ENCODE assay signal across 1 cellular context in genomic region chr9:105244274-105244995, GRCh38.
TF ChIP-seq lines count a peak whose summit lies in the region.

Gene SLC44A1, plus strand, starts transcription at chr9:105244651. Its CDS starts 218 bp downstream, at chr9:105244869.

TF ChIP-seq in K562, 482 proteins besides CTCF, POLR2A, EP300 and RAD21 (continued from another document and continues in another):
- no peak for TF ChIP-seq ZNF280A (IDR thresholded peaks at IDR 0.05; ENCODE audit: low read depth, partially characterized antibody)
- TF ChIP-seq ARID2 (IDR thresholded peaks at IDR 0.05), result no peak
- peak; percentile 85 for TF ChIP-seq TFAP4 (CRISPR knock-in tag; IDR thresholded peaks at IDR 0.05; ENCODE audit: borderline replicate concordance)
- 0 out of 2 replicates have a peak, but pooled peaks have one; percentile 27 for TF ChIP-seq CHD2 (IDR thresholded peaks at IDR 0.05; ENCODE audit: low read depth, low read length)
- TF ChIP-seq PTBP1 (IDR thresholded peaks at IDR 0.05; ENCODE audit: low read depth, low read length), result no peak
- TF ChIP-seq HNRNPH1 (optimal IDR thresholded peaks at IDR 0.05; ENCODE audit: low read depth, low read length), result no peak
- TF ChIP-seq STAT6 (CRISPR knock-in tag; IDR thresholded peaks at IDR 0.05), result no peak
- no peak for TF ChIP-seq SAFB2 (IDR thresholded peaks at IDR 0.05; ENCODE audit: borderline replicate concordance, low read depth, low read length, severe bottlenecking)
- TF ChIP-seq NONO (IDR thresholded peaks at IDR 0.05; ENCODE audit: low read depth in 2 of 2, low read length in 1 of 2), result peak in 1 of 2 experiments; percentile 4; a peak in 2 of 4 replicates
- peak; percentile 87 for TF ChIP-seq FIP1L1 (IDR thresholded peaks at IDR 0.05; ENCODE audit: low read depth, low read length, poor library complexity, severe bottlenecking)
- no peak for TF ChIP-seq ZZZ3 (IDR thresholded peaks at IDR 0.05)
- peak; percentile 31 to 80; a peak in 1 of 4 replicates for TF ChIP-seq SRF (CRISPR knock-in tag; IDR thresholded peaks at IDR 0.05)
- TF ChIP-seq ATF1 (CRISPR knock-in tag; IDR thresholded peaks at IDR 0.05), result peak; percentile 28; the same call in 1 of the 2 replicates
- peak; percentile 83 for TF ChIP-seq ATF1 (tag; IDR thresholded peaks at IDR 0.05)
- no peak for TF ChIP-seq MCM3 (IDR thresholded peaks at IDR 0.05)
- TF ChIP-seq HBP1 (CRISPR knock-in tag; IDR thresholded peaks at IDR 0.05), result 0 out of 2 replicates have a peak, but pooled peaks have one; percentile 38
- TF ChIP-seq ZFPM2 (CRISPR knock-in tag; IDR thresholded peaks at IDR 0.05), result no peak
- no peak for TF ChIP-seq ZNF79 (CRISPR knock-in tag; IDR thresholded peaks at IDR 0.05; ENCODE audit: low read depth)
- TF ChIP-seq ZBTB1 (CRISPR knock-in tag; IDR thresholded peaks at IDR 0.05; ENCODE audit: borderline replicate concordance, low read depth), result peak; percentile 84
- no peak for TF ChIP-seq NFIX (CRISPR knock-in tag; IDR thresholded peaks at IDR 0.05; ENCODE audit: low read depth)
- no peak for TF ChIP-seq RERE (CRISPR knock-in tag; IDR thresholded peaks at IDR 0.05; ENCODE audit: borderline replicate concordance)
- TF ChIP-seq SLC30A9 (CRISPR knock-in tag; IDR thresholded peaks at IDR 0.05), result no peak
- TF ChIP-seq SRSF9 (IDR thresholded peaks at IDR 0.05; ENCODE audit: borderline replicate concordance, low read depth, low read length), result no peak
- peak; percentile 58; the same call in 1 of the 2 replicates for TF ChIP-seq PHF8 (IDR thresholded peaks at IDR 0.05; ENCODE audit: borderline replicate concordance, low read length)
- TF ChIP-seq ZNF263 (CRISPR knock-in tag; IDR thresholded peaks at IDR 0.05; ENCODE audit: borderline replicate concordance), result 0 out of 2 replicates have a peak, but pooled peaks have one; percentile 35
- TF ChIP-seq RNF2 (IDR thresholded peaks at IDR 0.05), result peak; percentile 59; the same call in 1 of the 2 replicates
- TF ChIP-seq ZNF609 (CRISPR knock-in tag; IDR thresholded peaks at IDR 0.05; ENCODE audit: borderline replicate concordance), result peak; percentile 45; the same call in 1 of the 2 replicates
- TF ChIP-seq BCLAF1 (IDR thresholded peaks at IDR 0.05; ENCODE audit: borderline replicate concordance in 1 of 2, control insufficient read depth in 1 of 2, low read depth in 2 of 2, low read length in 1 of 2), result peak in 1 of 2 experiments; percentile 87; a peak in 1 of 4 replicates
- no peak for TF ChIP-seq HMBOX1 (IDR thresholded peaks at IDR 0.05)
- TF ChIP-seq E2F5 (CRISPR knock-in tag; IDR thresholded peaks at IDR 0.05), result peak; percentile 72; the same call in 1 of the 2 replicates
